ENCODE assay signal across 1 cellular context in the genomic region with DNA sequence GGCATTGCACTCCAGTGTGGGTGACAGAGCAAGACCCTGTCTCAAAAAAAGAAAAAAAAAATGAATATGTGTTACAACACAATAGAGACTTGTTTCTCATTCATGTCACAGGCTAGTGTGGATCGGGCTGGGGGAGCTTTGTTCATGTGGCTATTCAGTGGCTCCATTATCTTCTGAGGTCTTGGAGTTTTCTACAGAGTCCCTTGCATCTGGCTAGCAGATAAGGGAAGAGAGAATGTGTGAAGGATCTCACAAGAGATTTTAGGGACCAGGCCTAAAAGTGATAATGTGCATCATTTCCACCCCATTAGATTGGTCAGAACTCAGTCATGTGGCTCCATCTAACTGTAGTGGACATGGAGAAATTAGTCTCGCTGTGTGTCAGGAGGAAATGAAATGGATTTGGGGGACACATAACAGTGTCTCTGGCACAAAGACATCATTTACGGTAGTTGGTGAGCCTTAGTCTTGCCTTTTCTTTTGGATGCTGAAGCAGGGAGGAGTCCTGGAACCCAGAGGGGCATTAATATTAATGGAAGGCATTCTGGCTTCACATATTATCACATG.
TF ChIP-seq lines count a peak whose summit lies in the region.

No MANE protein-coding gene starts in this region.

TF ChIP-seq in H1, 55 proteins besides CTCF, POLR2A, EP300 and RAD21:
- no peak for TF ChIP-seq SP1 (IDR thresholded peaks at IDR 0.05; ENCODE audit: low read depth, low read length)
- TF ChIP-seq TAF7 (optimal IDR thresholded peaks at IDR 0.05; ENCODE audit: borderline replicate concordance, low read depth, low read length) = no peak
- TF ChIP-seq CEBPB (IDR thresholded peaks at IDR 0.05; ENCODE audit: low read depth, low read length) = no peak
- TF ChIP-seq GABPA (IDR thresholded peaks at IDR 0.05; ENCODE audit: borderline replicate concordance, insufficient read depth, low read length) = no peak
- no peak for TF ChIP-seq BCL11A (IDR thresholded peaks at IDR 0.05; ENCODE audit: low read depth in 2 of 2, low read length in 2 of 2)
- TF ChIP-seq, protein P1, sequence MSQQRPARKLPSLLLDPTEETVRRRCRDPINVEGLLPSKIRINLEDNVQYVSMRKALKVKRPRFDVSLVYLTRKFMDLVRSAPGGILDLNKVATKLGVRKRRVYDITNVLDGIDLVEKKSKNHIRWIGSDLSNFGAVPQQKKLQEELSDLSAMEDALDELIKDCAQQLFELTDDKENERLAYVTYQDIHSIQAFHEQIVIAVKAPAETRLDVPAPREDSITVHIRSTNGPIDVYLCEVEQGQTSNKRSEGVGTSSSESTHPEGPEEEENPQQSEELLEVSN (IDR thresholded peaks at IDR 0.05) = no peak
- TF ChIP-seq CBX8 (IDR thresholded peaks at IDR 0.05; ENCODE audit: borderline replicate concordance, low read depth, low read length) = no peak
- TF ChIP-seq ZNF274 (IDR thresholded peaks at IDR 0.05; ENCODE audit: borderline replicate concordance, extremely low read depth, low read length) = no peak
- TF ChIP-seq TEAD4 (IDR thresholded peaks at IDR 0.05; ENCODE audit: low read depth, low read length) = no peak
- TF ChIP-seq JUND (IDR thresholded peaks at IDR 0.05; ENCODE audit: low read length) = no peak
- TF ChIP-seq NANOG (IDR thresholded peaks at IDR 0.05; ENCODE audit: insufficient read depth, low read depth, low read length, poor library complexity, severe bottlenecking) = no peak
- no peak for TF ChIP-seq KDM1A (IDR thresholded peaks at IDR 0.05; ENCODE audit: borderline replicate concordance, low read length)
- TF ChIP-seq CREB1 (IDR thresholded peaks at IDR 0.05) = no peak
TF ChIP-seq in H1: peak in this region for 0.
